ENCODE assay signal across 8 cellular contexts in genomic region chr4:181595711-181596110, GRCh38.
"Had no signal": no experiment of that assay in that cellular context is flagged by ENCODE, and none has a peak within 500 bp of the region (broad histone marks: within the 10 kb centered on the region; RNA-seq: fewer than 3 reads in every experiment).

No MANE protein-coding gene starts in this region.

- ATAC-seq: GM12878 had no signal

- DNase-seq: GDM1, GF-D8 had no signal

- H3K4me3 ChIP-seq: GM12878 had no signal

- FAIRE-seq: G401.6, GM12878, GM12891, GM12892, GM18507, GM19239 had no signal
